Comparison of ENCODE assay signal across 8 cellular contexts in the genomic region with DNA sequence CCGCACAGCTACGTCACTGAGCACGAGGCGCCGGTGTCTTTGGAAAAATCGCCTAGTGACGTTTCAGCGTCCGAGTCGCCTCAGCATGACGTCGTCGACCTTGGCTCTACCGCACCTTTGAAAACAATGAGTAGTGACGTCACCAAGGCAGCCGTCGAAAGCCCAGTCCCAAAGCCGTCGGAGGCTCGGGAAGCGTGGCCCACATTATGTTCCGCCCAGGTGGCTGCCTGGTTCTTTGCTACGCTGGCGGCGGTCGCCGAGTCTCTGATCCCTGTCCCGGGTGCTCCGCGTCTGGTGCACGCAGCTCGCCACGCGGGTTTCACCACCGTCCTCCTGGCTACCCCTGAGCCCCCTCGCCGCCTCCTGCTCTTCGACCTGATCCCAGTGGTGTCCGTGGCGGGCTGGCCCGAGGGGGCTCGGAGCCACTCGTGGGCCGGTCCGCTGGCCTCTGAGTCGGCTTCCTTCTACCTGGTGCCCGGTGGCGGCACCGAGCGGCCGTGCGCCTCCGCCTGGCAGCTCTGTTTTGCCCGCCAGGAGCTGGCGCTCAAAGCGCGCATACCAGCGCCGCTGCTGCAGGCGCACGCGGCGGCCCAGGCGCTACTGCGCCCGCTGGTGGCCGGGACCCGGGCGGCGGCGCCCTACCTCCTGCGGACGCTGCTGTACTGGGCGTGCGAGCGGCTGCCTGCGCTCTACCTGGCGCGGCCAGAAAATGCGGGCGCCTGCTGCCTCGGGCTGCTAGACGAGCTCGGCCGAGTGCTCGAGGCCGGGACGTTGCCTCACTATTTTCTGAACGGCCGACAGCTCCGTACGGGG. TPM values are rescaled to one million over a fixed set of nuclear protein-coding genes. Genes with fewer than 3 reads are reported as not detected.
A peak's percentile ranks its signal among the peaks of the same experiment; 100 is the strongest.
DNase-seq lines count a peak whose midpoint lies in the region; ATAC-seq and TF ChIP-seq lines count a peak whose summit lies in the region.

No MANE protein-coding gene starts in this region.

- no peaks in the 10 kb centered on the region for H3K9me3 Mint-ChIP-seq in IgD-negative memory B cell

- H2AFZ ChIP-seq in neuron (ENCODE audit: low read depth, low read length): no peak overlapping the region

- H3K4me3 Mint-ChIP-seq in IgD-negative memory B cell: peak overlapping the region; percentile 88 to 95 (median 94)

- peak overlapping the region; percentile 84 to 98 (median 93) for H3K27ac Mint-ChIP-seq in IgD-negative memory B cell

- 19% methylated on average over 3 of the region's 92 CpGs; no CpG with 5 or more reads in 1 of the 2 donors for WGBS in gastroesophageal sphincter (ENCODE audit: low coverage in 1 of 2), 2 donors

- peak; percentile 92 for DNase-seq in Daoy (ENCODE audit: low read depth)
- peak; percentile 79 for DNase-seq in SK-MEL-5 (ENCODE audit: low read depth, low spot score)
- peak; percentile 65 for DNase-seq in activated gamma-delta T cell treated with anti-CD3 and anti-CD28 coated beads, Interleukin-2, amount 50 U/mL, for 16 hours (ENCODE audit: low read depth)

- H3K27me3 Mint-ChIP-seq in IgD-negative memory B cell: peaks cover 29% of the 10 kb centered on the region

- H3K27me3 ChIP-seq in gastroesophageal sphincter (peaks cover 90% of the 10 kb centered on the region), neuron (ENCODE audit: insufficient read depth, low read length) (peaks cover 29% of the 10 kb centered on the region), stomach smooth muscle (ENCODE audit: control insufficient read depth in 1 of 2, insufficient read depth in 2 of 2, low read length in 2 of 2) (peaks cover 65 to 71% of the 10 kb centered on the region in 2 donors)

- H3K4me1 ChIP-seq in gastroesophageal sphincter (peaks cover 5 to 68% (median 36%) of the 10 kb centered on the region in 3 donors), neuron (ENCODE audit: insufficient read depth, low read length) (peaks cover 42% of the 10 kb centered on the region), stomach smooth muscle (ENCODE audit: control insufficient read depth, insufficient read depth, low read length) (peaks cover 46% of the 10 kb centered on the region)

- H3K36me3 Mint-ChIP-seq in IgD-negative memory B cell: peaks cover 4% of the 10 kb centered on the region

- H3K9ac ChIP-seq in stomach smooth muscle (ENCODE audit: low read length in 2 of 2): no peak overlapping the region

- H3K27ac ChIP-seq in gastroesophageal sphincter (peak overlapping the region in 3 of 4 donors; percentile 64 to 77 (median 75)), stomach smooth muscle (ENCODE audit: low read length) (no peak overlapping the region)

- no peak for TF ChIP-seq POLR2A in gastroesophageal sphincter (IDR thresholded peaks at IDR 0.05)

- no peak for TF ChIP-seq EP300 in gastroesophageal sphincter (IDR thresholded peaks at IDR 0.05)

- H3K9me3 ChIP-seq in gastroesophageal sphincter: no peaks in the 10 kb centered on the region
- peaks cover 3% of the 10 kb centered on the region for H3K9me3 ChIP-seq in neuron (ENCODE audit: low read length)
- H3K9me3 ChIP-seq in stomach smooth muscle (ENCODE audit: control insufficient read depth in 2 of 2, low read length in 2 of 2): no peaks in the 10 kb centered on the region

- no peaks in the 10 kb centered on the region for H3K36me3 ChIP-seq in gastroesophageal sphincter
- no peaks in the 10 kb centered on the region for H3K36me3 ChIP-seq in neuron (ENCODE audit: insufficient read depth, low read length)
- H3K36me3 ChIP-seq in stomach smooth muscle (ENCODE audit: control insufficient read depth in 2 of 2, insufficient read depth in 2 of 2, low read length in 2 of 2): no peaks in the 10 kb centered on the region

- H3K4me1 Mint-ChIP-seq in IgD-negative memory B cell: peaks cover 18 to 30% (median 21%) of the 10 kb centered on the region in 3 donors

- TF ChIP-seq CTCF in gastroesophageal sphincter (IDR thresholded peaks at IDR 0.05): peak in 3 of 4 experiments; percentile 94 to 98 (median 95)

- in situ Hi-C loops in SK-MEL-5 (cut with HindIII; ENCODE audit: low pct_unique_long_range_greater_than_20kb, low sequenced_read_pairs): no loop called here

- ATAC-seq in gastroesophageal sphincter: peak; percentile 86
- no peak for ATAC-seq in HG03135 (IDR thresholded peaks at IDR 0.05; ENCODE audit: unreplicated experiment)

- H3K4me3 ChIP-seq in gastroesophageal sphincter (peak overlapping the region; percentile 7 to 49), neuron (ENCODE audit: low read length) (peak overlapping the region; percentile 25), stomach smooth muscle (ENCODE audit: low read length in 2 of 2) (peak overlapping the region; percentile 17 to 65)

RNA-seq across cellular contexts. Expression of gene TMEM102, which starts 1.5 kb away (rescaled TPM):
- 2.3 and 6.6 TPM in 2 replicates for total RNA-seq in Daoy (2014; rRNA removed; shearing (Covaris generic))
- 25.5 TPM for polyA plus RNA-seq in IgD-negative memory B cell
- total RNA-seq in SK-MEL-5 (2014; rRNA removed; shearing (Covaris generic)): 6.8 and 7.0 TPM in 2 replicates
- 7.7 and 11.1 TPM in 2 replicates for polyA plus RNA-seq in SK-MEL-5 (2015; cell fraction: cytosol; rRNA removed)
- 3.9 and 6.5 TPM in 2 replicates for polyA plus RNA-seq in SK-MEL-5 (2015; cell fraction: nucleus; rRNA removed)
- total RNA-seq in gastroesophageal sphincter: 1 to 10 TPM; 1.3 to 5.6 (median 2.4) TPM

RNA-seq across cellular contexts. Expression of gene FGF11, which starts 2.5 kb away (rescaled TPM):
- total RNA-seq in Daoy (2014; rRNA removed; shearing (Covaris generic)): 1.5 and 3.0 TPM in 2 replicates
- polyA plus RNA-seq in IgD-negative memory B cell: not detected
- total RNA-seq in SK-MEL-5 (2014; rRNA removed; shearing (Covaris generic)): 0.45 and 0.61 TPM in 2 replicates
- 0.65 and 1.9 TPM in 2 replicates for polyA plus RNA-seq in SK-MEL-5 (2015; cell fraction: cytosol; rRNA removed)
- polyA plus RNA-seq in SK-MEL-5 (2015; cell fraction: nucleus; rRNA removed): 2.0 and 3.6 TPM in 2 replicates
- 1 to 10 TPM in 1 of 4 donors, under 1 TPM in 2, not detected in 1; 0.13 to 1.0 (median 0.42) TPM for total RNA-seq in gastroesophageal sphincter

RNA-seq across cellular contexts. Expression of gene CHRNB1, which starts 8.1 kb away (rescaled TPM):
- 7.0 and 8.6 TPM in 2 replicates for total RNA-seq in Daoy (2014; rRNA removed; shearing (Covaris generic))
- 13.8 TPM for polyA plus RNA-seq in IgD-negative memory B cell
- total RNA-seq in SK-MEL-5 (2014; rRNA removed; shearing (Covaris generic)): 3.3 and 4.5 TPM in 2 replicates
- 5.6 and 6.0 TPM in 2 replicates for polyA plus RNA-seq in SK-MEL-5 (2015; cell fraction: cytosol; rRNA removed)
- polyA plus RNA-seq in SK-MEL-5 (2015; cell fraction: nucleus; rRNA removed): 3.4 and 4.0 TPM in 2 replicates
- 10 to 100 TPM in 1 of 4 donors, 1 to 10 TPM in 3; 4.7 to 12.1 (median 8.1) TPM for total RNA-seq in gastroesophageal sphincter

RNA-seq across cellular contexts. Expression of gene SPEM3, which starts 8.1 kb away (rescaled TPM):
- total RNA-seq in Daoy (2014; rRNA removed; shearing (Covaris generic)): not detected in 2 replicates
- not detected for polyA plus RNA-seq in IgD-negative memory B cell
- not detected in 2 replicates for total RNA-seq in SK-MEL-5 (2014; rRNA removed; shearing (Covaris generic))
- polyA plus RNA-seq in SK-MEL-5 (2015; cell fraction: cytosol; rRNA removed): not detected in 2 replicates
- not detected in 2 replicates for polyA plus RNA-seq in SK-MEL-5 (2015; cell fraction: nucleus; rRNA removed)
- total RNA-seq in gastroesophageal sphincter: under 1 TPM in 1 of 4 donors, not detected in 3; 0.08 TPM

RNA-seq across cellular contexts. Expression of gene SPEM2, which starts 11.3 kb away (rescaled TPM):
- not detected in 2 replicates for total RNA-seq in Daoy (2014; rRNA removed; shearing (Covaris generic))
- polyA plus RNA-seq in IgD-negative memory B cell: not detected
- total RNA-seq in SK-MEL-5 (2014; rRNA removed; shearing (Covaris generic)): not detected in 2 replicates
- polyA plus RNA-seq in SK-MEL-5 (2015; cell fraction: cytosol; rRNA removed): not detected in 2 replicates
- not detected in 2 replicates for polyA plus RNA-seq in SK-MEL-5 (2015; cell fraction: nucleus; rRNA removed)
- total RNA-seq in gastroesophageal sphincter: not detected
